ENCODE assay signal across 33 cellular contexts in the genomic region with DNA sequence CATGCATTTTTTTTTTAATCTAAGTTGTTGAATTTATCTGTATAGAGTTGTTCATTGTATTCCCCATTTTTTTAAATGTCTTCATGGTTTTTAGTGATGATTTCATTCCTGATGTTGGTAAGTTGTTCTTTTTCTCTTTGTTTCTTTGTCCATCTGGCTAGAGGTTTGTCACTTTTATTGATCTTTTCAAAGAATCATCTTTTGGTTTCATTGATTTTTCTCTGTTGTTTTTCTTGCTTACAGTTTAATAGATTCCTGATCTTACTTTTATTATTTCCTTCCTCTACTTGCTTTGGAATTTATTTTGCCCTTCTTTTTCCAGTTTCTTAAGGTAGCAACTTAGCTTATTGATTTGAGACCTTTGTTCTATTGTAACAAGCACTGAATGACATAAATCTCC.
"Had no signal": no experiment of that assay in that cellular context is flagged by ENCODE, and none has a peak within 500 bp of the region (broad histone marks: within the 10 kb centered on the region; RNA-seq: fewer than 3 reads in every experiment).

No MANE protein-coding gene starts in this region.

- H3K4me3 ChIP-seq: MG63, PC-9, SJCRH30, SK-N-MC had no signal

- H3K36me3 ChIP-seq: SJCRH30 had no signal

- H2AFZ ChIP-seq: PC-9 had no signal

- H3K4me2 ChIP-seq: PC-9 had no signal

- DNase-seq: Kasumi-1, MG63, NCI-H1048, NCI-H1092 treated with DMSO at 0.1 percent for 48 hours, NCI-H1105 treated with DMSO at 0.1 percent for 48 hours, NCI-H1417, NCI-H1436, NCI-H146, NCI-H1694, NCI-H187, NCI-H1930, NCI-H2029 treated with DMSO at 0.1 percent for 48 hours, NCI-H2081 treated with DMSO at 0.1 percent for 48 hours, NCI-H2107, NCI-H2171, NCI-H226, NCI-H446 treated with DMSO at 0.1 percent for 48 hours, NCI-H510A, NCI-H524, NCI-H526, NCI-H69, NCI-H748 treated with DMSO at 0.1 percent for 48 hours, NCI-H82, PC-9, SHP77, SIG-M5, SJCRH30, SW 1271 had no signal

- H3K27ac ChIP-seq: PC-9, RWPE1, SJCRH30, SK-N-MC had no signal

- ATAC-seq: Panc1, Right ventricle myocardium inferior, SK-N-SH treated with all-trans-retinoic acid at 6 μM for 48 hours had no signal

- H3K27me3 ChIP-seq: MG63, SJCRH30 had no signal

- H3K4me1 ChIP-seq: SJCRH30 had no signal
